26 cellular contexts compared by ENCODE assay signal in the genomic region with DNA sequence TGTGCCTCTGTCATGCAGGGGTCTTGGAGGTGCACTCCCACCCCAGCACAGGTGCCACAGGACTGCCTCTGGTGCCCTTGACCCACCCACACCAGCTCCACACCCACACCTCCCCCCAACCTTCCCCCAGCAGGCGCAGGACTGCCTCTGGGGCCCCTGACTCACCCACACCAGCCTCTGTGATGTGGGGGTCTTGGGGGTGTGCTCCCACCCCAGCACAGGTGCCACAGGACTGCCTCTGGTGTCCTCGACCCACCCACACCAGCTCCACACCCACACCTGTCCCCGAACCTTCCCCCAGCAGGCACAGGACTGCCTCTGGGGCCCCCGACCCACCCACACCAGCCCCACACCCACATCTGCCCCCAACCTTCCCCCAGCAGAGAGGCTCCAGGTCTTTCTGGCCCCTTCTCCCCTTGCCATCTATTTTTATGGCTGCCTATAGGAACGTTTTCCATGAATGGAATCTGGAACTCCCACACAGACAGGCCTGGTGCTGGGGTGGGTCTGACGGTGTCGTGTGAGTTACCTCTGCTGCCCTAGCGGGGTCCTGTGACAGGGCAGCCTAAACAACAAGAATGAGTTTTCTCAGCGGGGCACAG. TPM values are rescaled to one million over a fixed set of nuclear protein-coding genes. Genes with fewer than 3 reads are reported as not detected.
"Had no signal": no experiment of that assay in that cellular context is flagged by ENCODE, and none has a peak within 500 bp of the region (broad histone marks: within the 10 kb centered on the region; RNA-seq: fewer than 3 reads in every experiment).

No MANE protein-coding gene starts in this region.

- H3K9me3 ChIP-seq: lower lobe of right lung, neutrophil, ovary, prostate gland, upper lobe of left lung had no signal

- H3K36me3 Mint-ChIP-seq: activated naive CD4-positive, alpha-beta T cell treated with anti-CD3 and anti-CD28 coated beads, Interleukin-2, amount 10 ng/mL, durations not matched to agents 7 days and 5 days; naive thymus-derived CD8-positive, alpha-beta T cell had no signal

- H3K9me3 Mint-ChIP-seq: activated naive CD4-positive, alpha-beta T cell treated with anti-CD3 and anti-CD28 coated beads, Interleukin-2, amount 10 ng/mL, durations not matched to agents 7 days and 5 days; activated T-cell treated with anti-CD3 and anti-CD28 coated beads, Interleukin-2, amount 50 U/mL, for 72 hours; dendritic cell treated with granulocyte-macrophage colony-stimulating factor and Interleukin-4, amounts not matched to agents 40 ng/mL and 50 ng/mL, for 4 days; naive thymus-derived CD8-positive, alpha-beta T cell had no signal

- H3K4me3 ChIP-seq: lower lobe of right lung, ovary, prostate gland, upper lobe of left lung had no signal

- H3K4me3 Mint-ChIP-seq: activated CD4-positive, alpha-beta T cell treated with anti-CD3 and anti-CD28 coated beads for 36 hours; activated naive CD4-positive, alpha-beta T cell treated with anti-CD3 and anti-CD28 coated beads, Interleukin-2, amount 10 ng/mL, durations not matched to agents 7 days and 5 days; dendritic cell treated with granulocyte-macrophage colony-stimulating factor and Interleukin-4, amounts not matched to agents 40 ng/mL and 50 ng/mL, for 4 days had no signal

- H3K27ac Mint-ChIP-seq: activated CD4-positive, alpha-beta T cell treated with anti-CD3 and anti-CD28 coated beads for 36 hours; activated naive CD4-positive, alpha-beta T cell treated with anti-CD3 and anti-CD28 coated beads, Interleukin-2, amount 10 ng/mL, durations not matched to agents 7 days and 5 days; activated T-cell treated with anti-CD3 and anti-CD28 coated beads, Interleukin-2, amount 50 U/mL, for 72 hours; dendritic cell treated with granulocyte-macrophage colony-stimulating factor and Interleukin-4, amounts not matched to agents 40 ng/mL and 50 ng/mL, for 4 days had no signal

- DNase-seq: activated CD4-positive, alpha-beta T cell treated with anti-CD3 and anti-CD28 coated beads for 36 hours; activated CD4-positive, alpha-beta T cell treated with anti-CD3 and anti-CD28 coated beads, Interleukin-2, amount 50 U/mL, for 48 hours; activated CD8-positive, alpha-beta memory T cell treated with anti-CD3 and anti-CD28 coated beads, Interleukin-2, amount 50 U/mL, for 48 hours; activated effector memory CD4-positive, alpha-beta T cell treated with anti-CD3 and anti-CD28 coated beads, Interleukin-2, amount 50 U/mL, for 16 hours; activated naive CD4-positive, alpha-beta T cell treated with anti-CD3 and anti-CD28 coated beads, Interleukin-2, amount 10 ng/mL, durations not matched to agents 7 days and 5 days; activated T-cell treated with anti-CD3 and anti-CD28 coated beads, Interleukin-2, amount 50 U/mL, for 72 hours; effector CD4-positive, alpha-beta T cell; erythroblast; foreskin fibroblast; kidney; lower lobe of right lung; naive thymus-derived CD8-positive, alpha-beta T cell; ovary; stimulated activated CD4-positive, alpha-beta T cell treated with anti-CD3 and anti-CD28 coated beads, Interleukin-4, amount 100 ng/mL, for 24 hours; stimulated activated naive CD8-positive, alpha-beta T cell treated with anti-CD3 and anti-CD28 coated beads, Interleukin-15, Interleukin-2, amounts not matched to agents 100 U/mL and 50 U/mL, for 24 hours had no signal

- H3K4me1 ChIP-seq: prostate gland had no signal

- FAIRE-seq: kidney, TTC549 had no signal

- H3K36me3 ChIP-seq: lower lobe of right lung, neutrophil, ovary, prostate gland, upper lobe of left lung had no signal

- ATAC-seq: activated CD4-positive, alpha-beta T cell treated with anti-CD3 and anti-CD28 coated beads for 36 hours; activated T-cell treated with anti-CD3 and anti-CD28 coated beads, Interleukin-2, amount 50 U/mL, for 72 hours; left lobe of liver; lower lobe of right lung; naive thymus-derived CD8-positive, alpha-beta T cell; stimulated activated naive CD8-positive, alpha-beta T cell treated with anti-CD3 and anti-CD28 coated beads, Interleukin-15, Interleukin-2, amounts not matched to agents 100 U/mL and 50 U/mL, for 24 hours had no signal

RNA-seq across cellular contexts. Expression of gene BHLHE23, which starts 30.9 kb away (rescaled TPM):
- total RNA-seq: activated CD4-positive, alpha-beta T cell treated with anti-CD3 and anti-CD28 coated beads for 36 hours; activated CD8-positive, alpha-beta memory T cell treated with anti-CD3 and anti-CD28 coated beads for 36 hours; activated T-cell treated with anti-CD3 and anti-CD28 coated beads, Interleukin-2, amount 50 U/mL, for 72 hours; cardiac septum; fibroblast of lung; kidney; left lobe of liver; lower lobe of right lung; mesenteric fat pad; naive thymus-derived CD8-positive, alpha-beta T cell; ovary; subcutaneous adipose tissue; upper lobe of left lung had no signal
- polyA plus RNA-seq: fibroblast of lung; naive thymus-derived CD8-positive, alpha-beta T cell; ovary had no signal
